In genomic region chr11:73361953-73362776, GRCh38 we compare ENCODE assay signal across 14 cellular contexts. TPM values are rescaled to one million over a fixed set of nuclear protein-coding genes. Genes with fewer than 3 reads are reported as not detected.
A peak's percentile ranks its signal among the peaks of the same experiment; 100 is the strongest.
DNase-seq lines count a peak whose midpoint lies in the region; ATAC-seq, FAIRE-seq and TF ChIP-seq lines count a peak whose summit lies in the region.
"Had no signal": no experiment of that assay in that cellular context is flagged by ENCODE, and none has a peak within 500 bp of the region (broad histone marks: within the 10 kb centered on the region; RNA-seq: fewer than 3 reads in every experiment).

No MANE protein-coding gene starts in this region.

- WGBS in K562 (ENCODE audit: insufficient coverage, low coverage, missing lambda C conversion rate) = 3% methylated on average over 46 of the region's 70 CpGs
- WGBS in mesenchymal stem cell = 65% methylated on average over 70 of the region's 70 CpGs

- H3K9me1 ChIP-seq in K562 (ENCODE audit: control insufficient read depth, insufficient read depth, low read length) = peaks cover 14% of the 10 kb centered on the region

- no peaks in the 10 kb centered on the region for H3K36me3 Mint-ChIP-seq in immature natural killer cell

- POLR2A ChIA-PET in HEK293T (lab: Yijun Ruan, JAX) (no interaction called here), K562 (lab: Yijun Ruan, JAX) (interaction anchor here (0.5 to 0.8 kb wide), 3 partner anchors 41 to 346 kb away, joined by 3 read pairs; no protein-coding TSS in a partner anchor)

- DNase-seq in HEK293T (ENCODE audit: extremely low spot score) (peak; percentile 62), K562 (ENCODE audit: extremely low read depth in 1 of 4, low spot score in 3 of 4) (peak; percentile 76 to 99 (median 96)), immature natural killer cell (no peak), superior temporal gyrus (ENCODE audit: extremely low spot score) (no peak), mesenchymal stem cell (no peak)
- DNase-seq: activated CD4-positive, alpha-beta T cell treated with anti-CD3 and anti-CD28 coated beads, Interleukin-2, amount 50 U/mL, for 48 hours; left cardiac atrium; stimulated activated CD4-positive, alpha-beta T cell treated with anti-CD3 and anti-CD28 coated beads, Interleukin-12 subunit alpha, Interleukin-12 subunit beta, amount 100 ng/mL, for 4 hours; substantia nigra had no signal

- H2AK5ac ChIP-seq in mesenchymal stem cell (ENCODE audit: low read length, severe bottlenecking) = no peak overlapping the region

- H3K27me3 ChIP-seq in K562 (ENCODE audit: control insufficient read depth in 2 of 2, insufficient read depth in 2 of 2, low read length in 2 of 2) (peaks cover 16 to 53% of the 10 kb centered on the region in 2 experiments), mesenchymal stem cell (ENCODE audit: control insufficient read depth in 1 of 2, insufficient read depth in 1 of 2, low read length in 2 of 2) (no peaks in the 10 kb centered on the region)

- FAIRE-seq in K562 (lab: Jason Lieb, UNC) = peak; percentile 70
- FAIRE-seq: GM19239 had no signal

- peak; percentile 97 for ATAC-seq in K562
- ATAC-seq in HG03439 (IDR thresholded peaks at IDR 0.05; ENCODE audit: unreplicated experiment) = no peak
- ATAC-seq in HG03571 (IDR thresholded peaks at IDR 0.05; ENCODE audit: unreplicated experiment) = no peak
- ATAC-seq: left cardiac atrium, Right ventricle myocardium inferior had no signal

- H3K4me3 ChIP-seq in K562 (peak overlapping the region; percentile 22), mesenchymal stem cell (ENCODE audit: insufficient read depth in 1 of 2, low read depth in 1 of 2, low read length in 2 of 2) (no peak overlapping the region)

- peaks cover 14% of the 10 kb centered on the region for H4K20me1 ChIP-seq in K562 (replicated peaks; ENCODE audit: control insufficient read depth, insufficient read depth, low read length)

- peaks cover 7% of the 10 kb centered on the region for H3K79me1 ChIP-seq in mesenchymal stem cell (replicated peaks; ENCODE audit: low read length, poor library complexity, severe bottlenecking)

- peaks cover 0 to 4% (median 3%) of the 10 kb centered on the region in 3 donors for H3K27me3 Mint-ChIP-seq in immature natural killer cell (ENCODE audit: low read depth in 3 of 3)

- H3K4me1 ChIP-seq in K562 (replicated peaks in 1 of 2; ENCODE audit: control insufficient read depth in 2 of 2, insufficient read depth in 2 of 2, low read length in 2 of 2) (peaks cover 0 to 29% of the 10 kb centered on the region in 2 experiments; a peak in 3 of 5 replicates), mesenchymal stem cell (ENCODE audit: control insufficient read depth, insufficient read depth, low read depth, low read length) (no peaks in the 10 kb centered on the region)

- TF ChIP-seq EP300 in K562 (IDR thresholded peaks at IDR 0.05; ENCODE audit: low read length) = no peak

- BruUV-seq in K562 (replicated peaks; lab: Mats Ljungman, UMichigan) = no TSS peak

- H2BK15ac ChIP-seq in mesenchymal stem cell (ENCODE audit: low read depth, poor library complexity, severe bottlenecking) = no peak overlapping the region

- no peak overlapping the region for H3K18ac ChIP-seq in mesenchymal stem cell (ENCODE audit: low read depth in 1 of 2, low read length in 2 of 2)

- no peak for TF ChIP-seq POLR2A in K562 (conservative IDR thresholded peaks at IDR 0.05)

- no peaks in the 10 kb centered on the region for H3K36me3 ChIP-seq in K562 (ENCODE audit: control insufficient read depth, insufficient read depth, low read length)
- H3K36me3 ChIP-seq in mesenchymal stem cell (ENCODE audit: control insufficient read depth in 1 of 2, insufficient read depth in 2 of 2, low read depth in 1 of 2, low read length in 2 of 2) = peaks cover 85 to 88% of the 10 kb centered on the region in 2 experiments

- H3K4me2 ChIP-seq in K562 (ENCODE audit: insufficient read depth, low read length) = peak overlapping the region; percentile 64
- no peak overlapping the region for H3K4me2 ChIP-seq in mesenchymal stem cell (ENCODE audit: low read length, poor library complexity, severe bottlenecking)

- H2BK120ac ChIP-seq in mesenchymal stem cell (ENCODE audit: low read depth, low read length) = no peak overlapping the region

- TF ChIP-seq CTCF in 22Rv1 (IDR thresholded peaks at IDR 0.05) (no peak), K562 (IDR thresholded peaks at IDR 0.05 in 2 of 3, conservative IDR thresholded peaks at IDR 0.05 in 1 of 3; ENCODE audit: insufficient read depth in 2 of 3, low read depth in 1 of 3, low read length in 3 of 3) (no peak; a peak in 1 of 6 replicates)

- H2AFZ ChIP-seq in K562 (ENCODE audit: low read depth, low read length) = peak overlapping the region; percentile 87
- no peak overlapping the region for H2AFZ ChIP-seq in mesenchymal stem cell (ENCODE audit: low read depth, low read length)

- in situ Hi-C loops in K562 (cut with MboI) = no loop called here

- no peak for TF ChIP-seq RAD21 in K562 (CRISPR knock-in tag; conservative IDR thresholded peaks at IDR 0.05 in 1 of 2, IDR thresholded peaks at IDR 0.05 in 1 of 2)

- H3K27ac Mint-ChIP-seq in immature natural killer cell = peak overlapping the region in 4 of 6 donors; percentile 56 to 73 (median 60)

- H3K9me3 ChIP-seq in K562 (replicated peaks; ENCODE audit: control insufficient read depth, insufficient read depth, low read depth, low read length) = no peaks in the 10 kb centered on the region
- H3K9me3 ChIP-seq in mesenchymal stem cell (ENCODE audit: control insufficient read depth, low read length) = no peaks in the 10 kb centered on the region

- H3K9ac ChIP-seq in K562 (ENCODE audit: insufficient read depth in 1 of 2, low read depth in 2 of 2, low read length in 2 of 2) (peak overlapping the region in 1 of 2 experiments; percentile 79; a peak in 2 of 4 replicates), mesenchymal stem cell (ENCODE audit: low read length) (no peak overlapping the region)

- H3K4me1 Mint-ChIP-seq in immature natural killer cell = peaks cover 17 to 18% of the 10 kb centered on the region in 2 donors

- H3K27ac ChIP-seq in 22Rv1 (peak overlapping the region; percentile 67), K562 (ENCODE audit: extremely low read depth, low read depth, low read length) (no peak overlapping the region), mesenchymal stem cell (ENCODE audit: low read length, poor library complexity, severe bottlenecking) (no peak overlapping the region)

- no peak overlapping the region for H3K14ac ChIP-seq in mesenchymal stem cell (ENCODE audit: low read length in 2 of 2)

- H3K79me2 ChIP-seq in K562 (ENCODE audit: control insufficient read depth, insufficient read depth, low read length) = no peaks in the 10 kb centered on the region

- no peak overlapping the region for H4K8ac ChIP-seq in mesenchymal stem cell (ENCODE audit: low read length)

- intact Hi-C loops in K562 (cut with micrococcal nuclease) = no loop called here

- H2BK12ac ChIP-seq in mesenchymal stem cell (ENCODE audit: low read length in 2 of 2) = no peak overlapping the region

- H2BK5ac ChIP-seq in mesenchymal stem cell (ENCODE audit: low read depth, low read length, poor library complexity, severe bottlenecking) = no peak overlapping the region

- no peaks in the 10 kb centered on the region for H3K9me3 Mint-ChIP-seq in immature natural killer cell

- no peak overlapping the region for H3K23ac ChIP-seq in mesenchymal stem cell (ENCODE audit: low read length in 2 of 2)

- H3K4ac ChIP-seq in mesenchymal stem cell (ENCODE audit: low read depth in 1 of 2, low read length in 2 of 2) = no peak overlapping the region

- no peak overlapping the region for H4K91ac ChIP-seq in mesenchymal stem cell (ENCODE audit: low read length)

- H3K4me3 Mint-ChIP-seq in immature natural killer cell = no peak overlapping the region

- CTCF ChIA-PET in HEK293T (lab: Yijun Ruan, JAX) (interaction anchor here (3.1 kb wide), 1 partner anchor 11 kb away, joined by 20 read pairs; no protein-coding TSS in a partner anchor), K562 (lab: Yijun Ruan, JAX; ENCODE audit: low intra/inter-chr PET ratio) (no interaction called here)

RNA-seq across cellular contexts. Expression of gene RELT, which starts 14.0 kb away (rescaled TPM):
- 24.0 and 79.7 TPM in 2 replicates for total RNA-seq in K562 (2011; cell fraction: chromatin; rRNA removed; ENCODE audit: low replicate concordance)
- total RNA-seq in K562 (2011; cell fraction: nucleolus; rRNA removed) = 52.2 and 56.9 TPM in 2 replicates
- total RNA-seq in K562 (2011; cell fraction: nucleoplasm; rRNA removed) = 38.4 and 46.9 TPM in 2 replicates
- total RNA-seq in K562 (2014; rRNA removed) (11.2 and 13.3 TPM in 2 replicates), K562 (2014; rRNA removed; fragmentation: Illumina TruSeq; extraction: Trizol) (3.1 and 3.8 TPM in 2 replicates), K562 (2015; rRNA removed; fragmentation: Illumina TruSeq; extraction: Trizol) (9.6 and 9.8 TPM in 2 replicates), K562 (2021) (18.4 and 20.2 TPM in 2 replicates)
- polyA plus RNA-seq in K562 (2011; rRNA removed) (7.4 and 11.8 TPM in 2 replicates), K562 (2014; fragmentation: Illumina TruSeq; extraction: Trizol) (6.0 and 8.6 TPM in 2 replicates), K562 (2014; fragmentation: Nextera tagmentation; extraction: Ambion mirVana) (1 to 10 TPM; 1.1 to 1.2 TPM), K562 (2014; rRNA removed) (14.4 and 14.9 TPM in 2 replicates), immature natural killer cell (1 to 10 TPM; 2.8 to 5.4 (median 3.6) TPM)
- 11.0 and 16.5 TPM in 2 replicates for polyA plus RNA-seq in K562 (2011; cell fraction: cytosol; rRNA removed)
- polyA plus RNA-seq in K562 (2011; cell fraction: nucleus; rRNA removed) = 55.1 and 73.5 TPM in 2 replicates
- 8.7 and 14.0 TPM in 2 replicates for polyA plus RNA-seq in K562 (2012)
- 4.7 and 6.0 TPM in 2 replicates for polyA minus RNA-seq in K562 (2011; rRNA and poly(A)+ RNA removed)
- 7.3 and 8.5 TPM in 2 replicates for polyA minus RNA-seq in K562 (2011; cell fraction: cytosol; rRNA and poly(A)+ RNA removed)
- polyA minus RNA-seq in K562 (2011; cell fraction: nucleus; rRNA and poly(A)+ RNA removed) = 18.2 and 20.5 TPM in 2 replicates
- 2.6 TPM for polyA plus RNA-seq in mesenchymal stem cell (2013, experiment 1 of 2)
- 3.0 TPM for polyA plus RNA-seq in mesenchymal stem cell (2013, experiment 2 of 2)

RNA-seq across cellular contexts. Expression of gene ARHGEF17, which starts 54.1 kb away (rescaled TPM):
- total RNA-seq in K562 (2011; cell fraction: chromatin; rRNA removed; ENCODE audit: low replicate concordance) = 0.55 and 6.0 TPM in 2 replicates
- total RNA-seq in K562 (2011; cell fraction: nucleolus; rRNA removed) = 2.4 and 4.8 TPM in 2 replicates
- total RNA-seq in K562 (2011; cell fraction: nucleoplasm; rRNA removed) = 1.3 and 1.6 TPM in 2 replicates
- 0.09 and 0.20 TPM in 2 replicates for total RNA-seq in K562 (2014; rRNA removed)
- 0.03 and 0.07 TPM in 2 replicates for total RNA-seq in K562 (2014; rRNA removed; fragmentation: Illumina TruSeq; extraction: Trizol)
- total RNA-seq in K562 (2015; rRNA removed; fragmentation: Illumina TruSeq; extraction: Trizol) = 0.04 and 0.23 TPM in 2 replicates
- total RNA-seq in K562 (2021) = 0.29 and 0.53 TPM in 2 replicates
- polyA plus RNA-seq in K562 (2011; rRNA removed) = 0.68 and 1.2 TPM in 2 replicates
- polyA plus RNA-seq in K562 (2011; cell fraction: cytosol; rRNA removed) = 0.96 and 2.9 TPM in 2 replicates
- polyA plus RNA-seq in K562 (2011; cell fraction: nucleus; rRNA removed) = 5.2 and 8.3 TPM in 2 replicates
- 0.25 and 0.31 TPM in 2 replicates for polyA plus RNA-seq in K562 (2012)
- polyA plus RNA-seq in K562 (2014; fragmentation: Illumina TruSeq; extraction: Trizol) = 0.10 and 0.17 TPM in 2 replicates
- polyA plus RNA-seq in K562 (2014; fragmentation: Nextera tagmentation; extraction: Ambion mirVana) = not detected
- 0.09 and 0.17 TPM in 2 replicates for polyA plus RNA-seq in K562 (2014; rRNA removed)
- polyA minus RNA-seq in K562 (2011; rRNA and poly(A)+ RNA removed) = 1.3 and 1.4 TPM in 2 replicates
- 0.57 and 1.4 TPM in 2 replicates for polyA minus RNA-seq in K562 (2011; cell fraction: cytosol; rRNA and poly(A)+ RNA removed)
- polyA minus RNA-seq in K562 (2011; cell fraction: nucleus; rRNA and poly(A)+ RNA removed) = 3.7 and 4.0 TPM in 2 replicates
- not detected for polyA plus RNA-seq in immature natural killer cell
- polyA plus RNA-seq in mesenchymal stem cell (2013, experiment 1 of 2) = 69.6 TPM
- polyA plus RNA-seq in mesenchymal stem cell (2013, experiment 2 of 2) = 65.7 TPM

Comparison
In these comparisons a context has a peak if more than half of its experiments do, and no peak if none do; other contexts are left out.
1. DNase-seq: peak in HEK293T (single experiment) and K562 (4 of 4); none in immature natural killer cell (0 of 3), superior temporal gyrus (single experiment) and mesenchymal stem cell (single experiment).